ENCODE assay signal across 20 cellular contexts in the genomic region with DNA sequence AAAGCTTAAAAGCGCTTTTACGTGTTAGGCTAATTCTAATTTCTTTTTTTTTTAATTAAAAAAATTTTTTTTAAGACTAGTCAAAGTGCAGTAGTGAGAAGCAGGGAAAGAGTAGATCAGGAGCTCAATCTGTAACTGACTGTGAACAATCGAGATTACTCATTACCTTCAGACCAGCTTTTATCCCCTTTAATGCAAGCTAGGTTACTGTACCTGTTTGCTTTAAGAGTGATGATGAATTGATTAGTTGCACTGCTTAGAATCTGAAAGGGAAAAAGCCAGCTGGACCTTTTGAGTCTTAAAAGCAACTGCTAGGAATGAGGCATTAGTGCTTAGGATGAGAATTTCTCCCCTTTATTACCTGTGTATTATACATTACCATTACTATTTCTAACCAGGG.
"Had no signal": no experiment of that assay in that cellular context is flagged by ENCODE, and none has a peak within 500 bp of the region (broad histone marks: within the 10 kb centered on the region; RNA-seq: fewer than 3 reads in every experiment).

No MANE protein-coding gene starts in this region.

- H3K4me1 ChIP-seq: lower lobe of right lung had no signal

- H3K27me3 ChIP-seq: esophagus muscularis mucosa, foreskin keratinocyte, gastroesophageal sphincter, heart left ventricle, hepatocyte, left lung had no signal

- DNase-seq: effector CD8-positive, alpha-beta T cell; effector memory CD8-positive, alpha-beta T cell; foreskin keratinocyte; heart left ventricle; hypothalamus; immature natural killer cell; left cardiac atrium; left lung; left ventricle myocardium superior; lower lobe of right lung; mesenchymal stem cell; mucosa of descending colon had no signal

- ATAC-seq: effector memory CD8-positive, alpha-beta T cell; foreskin keratinocyte; gastroesophageal sphincter; heart left ventricle; left cardiac atrium; left lung; left ventricle myocardium superior; lower lobe of right lung; mucosa of descending colon had no signal

- H3K4me3 ChIP-seq: coronary artery, esophagus muscularis mucosa, gastroesophageal sphincter, heart left ventricle, hepatocyte, left lung, lower lobe of right lung, mucosa of descending colon had no signal

- FAIRE-seq: colon, endothelial cell of umbilical vein, frontal cortex, keratinocyte had no signal

- H3K27ac ChIP-seq: coronary artery, esophagus muscularis mucosa, foreskin keratinocyte, gastroesophageal sphincter, heart left ventricle, hepatocyte, left lung, lower lobe of right lung had no signal

- H3K9me3 ChIP-seq: esophagus muscularis mucosa, gastroesophageal sphincter, heart left ventricle, left lung, lower lobe of right lung, mucosa of descending colon had no signal
